Comparison of ENCODE assay signal across 20 cellular contexts in the genomic region with DNA sequence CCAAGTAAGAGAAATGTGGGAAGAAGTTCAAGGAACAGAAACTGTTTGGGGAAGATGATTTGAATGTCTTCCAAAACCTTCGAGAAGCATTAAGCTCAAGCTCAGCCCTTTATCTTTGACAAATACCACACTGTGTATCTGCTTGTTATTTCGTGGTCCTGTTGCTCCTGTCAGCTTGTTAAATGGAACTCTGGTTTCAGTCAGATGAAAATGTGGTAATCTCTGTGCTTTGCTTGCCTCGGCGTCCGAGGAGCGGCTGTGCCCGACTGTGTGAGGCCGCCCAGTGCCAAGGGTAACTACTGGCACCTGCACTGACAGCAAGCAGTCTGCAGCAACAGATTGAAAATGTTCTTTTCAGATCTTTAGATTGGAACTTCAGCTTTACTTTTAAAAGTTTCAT.
DNase-seq lines count a peak whose midpoint lies in the region; ATAC-seq and TF ChIP-seq lines count a peak whose summit lies in the region.
"Had no signal": no experiment of that assay in that cellular context is flagged by ENCODE, and none has a peak within 500 bp of the region (broad histone marks: within the 10 kb centered on the region; RNA-seq: fewer than 3 reads in every experiment).

No MANE protein-coding gene starts in this region.

- H3K9me3 ChIP-seq in stomach: no peaks in the 10 kb centered on the region

- WGBS in stomach, 5 donors: 12 to 49% (median 22%) methylated on average over 8 of the region's 8 CpGs

- no peaks in the 10 kb centered on the region for H3K36me3 Mint-ChIP-seq in activated T-cell treated with anti-CD3 and anti-CD28 coated beads, Interleukin-2, amount 50 U/mL, for 4 hours (ENCODE audit: insufficient read depth)
- H3K36me3 Mint-ChIP-seq: activated CD4-positive, alpha-beta memory T cell treated with anti-CD3 and anti-CD28 coated beads for 36 hours had no signal

- no peak overlapping the region for H3K4me3 Mint-ChIP-seq in activated T-cell treated with anti-CD3 and anti-CD28 coated beads, Interleukin-2, amount 50 U/mL, for 4 hours
- H3K4me3 Mint-ChIP-seq: activated CD4-positive, alpha-beta memory T cell treated with anti-CD3 and anti-CD28 coated beads for 36 hours; nephron progenitor cell; T-helper 17 cell had no signal

- no peaks in the 10 kb centered on the region for H3K27me3 Mint-ChIP-seq in activated T-cell treated with anti-CD3 and anti-CD28 coated beads, Interleukin-2, amount 50 U/mL, for 4 hours (ENCODE audit: low read depth)
- H3K27me3 Mint-ChIP-seq: activated CD4-positive, alpha-beta memory T cell treated with anti-CD3 and anti-CD28 coated beads for 36 hours; T-helper 17 cell had no signal

- H3K4me1 ChIP-seq in stomach: peaks cover 0 to 31% (median 10%) of the 10 kb centered on the region in 4 donors

- DNase-seq in RPMI8226 (peak; percentile 55), cerebellar cortex (ENCODE audit: low spot score) (peak; percentile 91), mucosa of gallbladder (ENCODE audit: low spot score) (peak; percentile 13), stomach (peak; percentile 31)
- DNase-seq in activated T-cell treated with anti-CD3 and anti-CD28 coated beads, Interleukin-2, amount 50 U/mL, for 4 hours: no peak
- DNase-seq: activated CD4-positive, alpha-beta memory T cell treated with anti-CD3 and anti-CD28 coated beads for 36 hours; activated naive CD4-positive, alpha-beta T cell treated with Interleukin-2 at 50 U/mL for 16 hours; activated T-cell treated with anti-CD3 and anti-CD28 coated beads, Interleukin-2, amount 50 U/mL, for 1 hour; mammary epithelial cell; NCI-H1092; NCI-H2107; NCI-H526; nephron progenitor cell; SHP77; stimulated activated CD4-positive, alpha-beta T cell treated with anti-CD3 and anti-CD28 coated beads, Interleukin-15, amount 100 ng/mL, for 24 hours; T-helper 17 cell; WERI-Rb-1 had no signal

- ATAC-seq in HG03571 (IDR thresholded peaks at IDR 0.05; ENCODE audit: unreplicated experiment) (no peak), GM21390 (IDR thresholded peaks at IDR 0.05; ENCODE audit: unreplicated experiment) (no peak)
- no peak for ATAC-seq in activated T-cell treated with anti-CD3 and anti-CD28 coated beads, Interleukin-2, amount 50 U/mL, for 4 hours
- ATAC-seq: T-helper 17 cell had no signal

- H3K9me3 Mint-ChIP-seq in activated T-cell treated with anti-CD3 and anti-CD28 coated beads, Interleukin-2, amount 50 U/mL, for 4 hours: peaks cover 6% of the 10 kb centered on the region
- H3K9me3 Mint-ChIP-seq: nephron progenitor cell had no signal

- H3K4me1 Mint-ChIP-seq in activated T-cell treated with anti-CD3 and anti-CD28 coated beads, Interleukin-2, amount 50 U/mL, for 4 hours (ENCODE audit: low read depth): no peaks in the 10 kb centered on the region
- H3K4me1 Mint-ChIP-seq: T-helper 17 cell had no signal

- no peaks in the 10 kb centered on the region for H3K27me3 ChIP-seq in stomach

- no peak for TF ChIP-seq EP300 in stomach (IDR thresholded peaks at IDR 0.05)

- intact Hi-C loops in stomach (cut with DNase I; ENCODE audit: low total_unique reads): no loop called here

- no peaks in the 10 kb centered on the region for H3K36me3 ChIP-seq in stomach
- H3K36me3 ChIP-seq: WERI-Rb-1 had no signal

- H3K4me3 ChIP-seq in stomach: peak overlapping the region in 1 of 4 donors; percentile 15
- H3K4me3 ChIP-seq: GM23248 had no signal

- peak overlapping the region in 1 of 5 donors; percentile 15 for H3K27ac ChIP-seq in stomach
- H3K27ac ChIP-seq: GM23248, WERI-Rb-1 had no signal

- TF ChIP-seq POLR2A in stomach (IDR thresholded peaks at IDR 0.05): no peak

- no peak for TF ChIP-seq CTCF in stomach (IDR thresholded peaks at IDR 0.05)
